In genomic region chr2:189372688-189373257, GRCh38 we compare ENCODE assay signal across 19 cellular contexts.
DNase-seq lines count a peak whose midpoint lies in the region; ATAC-seq, FAIRE-seq and TF ChIP-seq lines count a peak whose summit lies in the region.
"Had no signal": no experiment of that assay in that cellular context is flagged by ENCODE, and none has a peak within 500 bp of the region (broad histone marks: within the 10 kb centered on the region; RNA-seq: fewer than 3 reads in every experiment).

No MANE protein-coding gene starts in this region.

- in situ Hi-C loops in K562 (cut with MboI) = no loop called here

- DNase-seq in H54 (ENCODE audit: insufficient read length, low spot score) (no peak), K562 (ENCODE audit: extremely low read depth in 1 of 4, low spot score in 3 of 4) (no peak), fibroblast of gingiva (ENCODE audit: low read depth) (peak; percentile 17), thoracic aorta (ENCODE audit: low spot score) (no peak), MG63 (no peak)
- no peak for DNase-seq in stimulated activated CD4-positive, alpha-beta T cell treated with anti-CD3 and anti-CD28 coated beads, Interleukin-2, amount 100 ng/mL, for 24 hours
- DNase-seq: BE2C; CD4-positive, CD25-positive, alpha-beta regulatory T cell; COR-L47; DMS 273 treated with DMSO at 0.1 percent for 48 hours; GDM1; NCI-H1105; NCI-H2081 treated with DMSO at 0.1 percent for 48 hours; Peyer's patch had no signal

- no peak for TF ChIP-seq CTCF in K562 (IDR thresholded peaks at IDR 0.05 in 2 of 3, conservative IDR thresholded peaks at IDR 0.05 in 1 of 3; ENCODE audit: insufficient read depth in 2 of 3, low read depth in 1 of 3, low read length in 3 of 3)
- TF ChIP-seq CTCF in thoracic aorta (IDR thresholded peaks at IDR 0.05) = no peak

- 7% methylated on average over 1 of the region's 1 CpG for WGBS in K562 (ENCODE audit: insufficient coverage, low coverage, missing lambda C conversion rate)

- no peaks in the 10 kb centered on the region for H4K20me1 ChIP-seq in K562 (replicated peaks; ENCODE audit: control insufficient read depth, insufficient read depth, low read length)

- H3K27me3 ChIP-seq in K562 (ENCODE audit: control insufficient read depth in 2 of 2, insufficient read depth in 2 of 2, low read length in 2 of 2) (no peaks in the 10 kb centered on the region), thoracic aorta (replicated peaks; ENCODE audit: insufficient read depth) (no peaks in the 10 kb centered on the region), MG63 (no peaks in the 10 kb centered on the region)
- H3K27me3 ChIP-seq: BE2C, Peyer's patch, SJSA1 had no signal

- no peaks in the 10 kb centered on the region for H3K79me2 ChIP-seq in K562 (ENCODE audit: control insufficient read depth, insufficient read depth, low read length)

- no TSS peak for BruUV-seq in K562 (replicated peaks; lab: Mats Ljungman, UMichigan)

- FAIRE-seq in H54 (lab: Jason Lieb, UNC) = peak; percentile 23
- FAIRE-seq in K562 (lab: Jason Lieb, UNC) = no peak
- FAIRE-seq: HTR-8/SVneo had no signal

- POLR2A ChIA-PET in K562 (lab: Yijun Ruan, JAX) = no interaction called here

- no peaks in the 10 kb centered on the region for H3K9me1 ChIP-seq in K562 (ENCODE audit: control insufficient read depth, insufficient read depth, low read length)

- CTCF ChIA-PET in K562 (lab: Yijun Ruan, JAX; ENCODE audit: low intra/inter-chr PET ratio) = no interaction called here

- H3K4me3 ChIP-seq in K562 (no peak overlapping the region), thoracic aorta (no peak overlapping the region), MG63 (no peak overlapping the region)
- H3K4me3 ChIP-seq: GM23338, Peyer's patch, SJSA1 had no signal

- H3K4me1 ChIP-seq in K562 (replicated peaks in 1 of 2; ENCODE audit: control insufficient read depth in 2 of 2, insufficient read depth in 2 of 2, low read length in 2 of 2) (no peaks in the 10 kb centered on the region), thoracic aorta (ENCODE audit: control insufficient read depth in 1 of 2, low read depth in 2 of 2) (peaks cover 16 to 67% of the 10 kb centered on the region in 2 donors)
- H3K4me1 ChIP-seq: BE2C had no signal

- H3K4me2 ChIP-seq in K562 (ENCODE audit: insufficient read depth, low read length) = no peak overlapping the region
- H3K4me2 ChIP-seq: GM23338 had no signal

- ATAC-seq in K562 (no peak), thoracic aorta (ENCODE audit: insufficient number of reproducible peaks, low FRiP score, low read depth) (no peak), GM18873 (IDR thresholded peaks at IDR 0.05; ENCODE audit: low FRiP score, unreplicated experiment) (no peak)
- ATAC-seq: GM23338, HCT116 had no signal

- no peak for TF ChIP-seq RAD21 in K562 (CRISPR knock-in tag; conservative IDR thresholded peaks at IDR 0.05 in 1 of 2, IDR thresholded peaks at IDR 0.05 in 1 of 2)

- intact Hi-C loops in K562 (cut with micrococcal nuclease) = no loop called here

- H3K27ac ChIP-seq in K562 (ENCODE audit: extremely low read depth, low read depth, low read length) = no peak overlapping the region
- peak overlapping the region; percentile 32 to 72 for H3K27ac ChIP-seq in thoracic aorta
- H3K27ac ChIP-seq: Peyer's patch, SJSA1 had no signal

- H2AFZ ChIP-seq in K562 (ENCODE audit: low read depth, low read length) = no peak overlapping the region
- H2AFZ ChIP-seq: GM23338 had no signal

- H3K36me3 ChIP-seq in K562 (ENCODE audit: control insufficient read depth, insufficient read depth, low read length) = no peaks in the 10 kb centered on the region
- H3K36me3 ChIP-seq in thoracic aorta = no peaks in the 10 kb centered on the region
- peaks cover 13% of the 10 kb centered on the region for H3K36me3 ChIP-seq in MG63
- H3K36me3 ChIP-seq: BE2C, Peyer's patch, SJSA1 had no signal

- H3K9me3 ChIP-seq in K562 (replicated peaks; ENCODE audit: control insufficient read depth, insufficient read depth, low read depth, low read length) (no peaks in the 10 kb centered on the region), thoracic aorta (no peaks in the 10 kb centered on the region), MG63 (peaks cover 3% of the 10 kb centered on the region)
- H3K9me3 ChIP-seq: BE2C, Peyer's patch, SJSA1 had no signal

- TF ChIP-seq EP300 in K562 (IDR thresholded peaks at IDR 0.05; ENCODE audit: low read length) = no peak

- no peak overlapping the region for H3K9ac ChIP-seq in K562 (ENCODE audit: insufficient read depth in 1 of 2, low read depth in 2 of 2, low read length in 2 of 2)

- TF ChIP-seq POLR2A in H54 (IDR thresholded peaks at IDR 0.05; ENCODE audit: low read depth, low read length) (no peak), K562 (conservative IDR thresholded peaks at IDR 0.05) (no peak)

TF ChIP-seq in K562, 482 proteins besides CTCF, POLR2A, EP300 and RAD21:
- TF ChIP-seq LARP7 (IDR thresholded peaks at IDR 0.05) = no peak
- TF ChIP-seq, protein P1, sequence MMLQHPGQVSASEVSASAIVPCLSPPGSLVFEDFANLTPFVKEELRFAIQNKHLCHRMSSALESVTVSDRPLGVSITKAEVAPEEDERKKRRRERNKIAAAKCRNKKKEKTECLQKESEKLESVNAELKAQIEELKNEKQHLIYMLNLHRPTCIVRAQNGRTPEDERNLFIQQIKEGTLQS (IDR thresholded peaks at IDR 0.05) = 0 out of 2 replicates have a peak, but pooled peaks have one; percentile 14
- TF ChIP-seq, protein P1 (CRISPR knock-in tag; conservative IDR thresholded peaks at IDR 0.05) = no peak
TF ChIP-seq in K562: peak in this region for 1.
